In the genomic region with DNA sequence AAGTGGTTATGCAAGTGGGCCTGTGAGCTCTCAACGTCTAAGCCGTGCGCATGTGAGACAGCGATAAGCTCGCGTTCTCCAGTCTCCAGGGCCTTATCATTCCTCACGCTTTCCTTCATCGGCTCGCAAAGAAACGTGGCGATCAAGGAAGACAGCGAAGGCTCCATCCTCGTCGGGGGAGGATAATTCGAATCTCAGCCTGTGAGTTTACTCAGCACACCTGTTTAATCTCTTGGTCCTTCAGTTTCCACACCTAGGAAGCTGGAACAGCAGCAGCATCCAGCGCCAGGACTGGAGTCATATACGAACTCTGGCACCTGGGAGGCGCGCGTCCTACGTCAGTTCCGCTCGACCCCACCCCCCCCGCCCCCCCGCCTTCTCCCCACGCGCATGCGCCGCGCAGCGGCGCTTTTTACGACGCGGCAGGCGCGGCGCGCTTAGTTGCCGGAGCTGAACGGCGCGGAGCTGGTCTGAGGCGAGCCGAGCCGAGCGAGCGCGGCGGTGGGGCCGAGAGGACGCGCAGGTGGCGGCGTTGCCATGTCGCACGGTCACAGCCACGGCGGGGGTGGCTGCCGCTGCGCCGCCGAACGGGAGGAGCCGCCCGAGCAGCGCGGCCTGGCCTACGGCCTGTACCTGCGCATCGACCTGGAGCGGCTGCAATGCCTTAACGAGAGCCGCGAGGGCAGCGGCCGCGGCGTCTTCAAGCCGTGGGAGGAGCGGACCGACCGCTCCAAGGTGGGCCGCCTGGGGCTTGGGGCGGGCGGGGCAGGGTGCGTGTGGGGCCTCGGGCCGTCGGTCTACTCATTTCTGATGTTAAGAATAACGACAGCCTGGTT, we compare ENCODE assay signal across 8 cellular contexts. TPM values are rescaled to one million over a fixed set of nuclear protein-coding genes. Genes with fewer than 3 reads are reported as not detected.
DNase-seq lines count a peak whose midpoint lies in the region; ATAC-seq and TF ChIP-seq lines count a peak whose summit lies in the region.

A gene with protein sequence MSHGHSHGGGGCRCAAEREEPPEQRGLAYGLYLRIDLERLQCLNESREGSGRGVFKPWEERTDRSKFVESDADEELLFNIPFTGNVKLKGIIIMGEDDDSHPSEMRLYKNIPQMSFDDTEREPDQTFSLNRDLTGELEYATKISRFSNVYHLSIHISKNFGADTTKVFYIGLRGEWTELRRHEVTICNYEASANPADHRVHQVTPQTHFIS (plus strand): TSS at position 440 of the 836 bp plus-strand sequence. CDS start 98 bp downstream, at position 538.

- peak within 1 kb of the TSS; percentile 94 to 98 (median 96) for H3K27ac Mint-ChIP-seq in H9

- H2BK12ac ChIP-seq in H9 (ENCODE audit: insufficient read length, low read depth, low read length), result no peak within 1 kb of the TSS

- peaks cover 32% of the 10 kb centered on the region for H3K4me1 ChIP-seq in DOHH2 (ENCODE audit: control insufficient read depth, low read length)
- H3K4me1 ChIP-seq in H9 (ENCODE audit: insufficient read depth, low read length), result no peaks in the 10 kb centered on the region; the same call in 1 of the 2 replicates
- H3K4me1 ChIP-seq in SJCRH30, result peaks cover 19% of the 10 kb centered on the region
- peaks cover 14% of the 10 kb centered on the region for H3K4me1 ChIP-seq in foreskin keratinocyte
- H3K4me1 ChIP-seq in neuron (ENCODE audit: insufficient read depth, low read length), result peaks cover 17% of the 10 kb centered on the region

- no peak within 1 kb of the TSS for H2BK120ac ChIP-seq in H9 (ENCODE audit: low read depth, low read length, poor library complexity, severe bottlenecking)

- peaks cover 7 to 22% (median 22%) of the 10 kb centered on the region in 3 experiments for H3K36me3 Mint-ChIP-seq in H9 (ENCODE audit: insufficient read depth in 1 of 3, low read depth in 3 of 3)

- peak; percentile 78 for ATAC-seq in foreskin keratinocyte

- H3K27me3 Mint-ChIP-seq in H9 (ENCODE audit: low read depth), result no peaks in the 10 kb centered on the region

- H2AFZ ChIP-seq in H9 (ENCODE audit: low read length) (peak within 1 kb of the TSS; percentile 43), neuron (ENCODE audit: low read depth, low read length) (no peak within 1 kb of the TSS)

- no peaks in the 10 kb centered on the region for H3K9me3 Mint-ChIP-seq in H9

- H3K4me3 Mint-ChIP-seq in H9, result peak within 1 kb of the TSS; percentile 86 to 92

- no peak within 1 kb of the TSS for H4K8ac ChIP-seq in H9 (replicated peaks; ENCODE audit: insufficient read length, low read depth, low read length)

- peaks cover 12% of the 10 kb centered on the region for H3K79me1 ChIP-seq in H9 (ENCODE audit: insufficient read depth, low read depth, low read length, poor library complexity, severe bottlenecking)

- H3K4me2 ChIP-seq in DOHH2 (ENCODE audit: low read length) (peak within 1 kb of the TSS; percentile 78), H9 (ENCODE audit: insufficient read depth, insufficient read length, low read length) (peak within 1 kb of the TSS; percentile 95)

- H3K27me3 ChIP-seq in DOHH2 (ENCODE audit: control insufficient read depth, low read length) (no peaks in the 10 kb centered on the region), H9 (ENCODE audit: insufficient read depth, low read length) (no peaks in the 10 kb centered on the region), SJCRH30 (no peaks in the 10 kb centered on the region), foreskin keratinocyte (no peaks in the 10 kb centered on the region), neuron (ENCODE audit: insufficient read depth, low read length) (no peaks in the 10 kb centered on the region)

- H4K5ac ChIP-seq in H9 (ENCODE audit: insufficient read length, low read depth, low read length), result no peak within 1 kb of the TSS

- H3K79me2 ChIP-seq in DOHH2 (ENCODE audit: control insufficient read depth, low read length) (peaks cover 86% of the 10 kb centered on the region), H9 (ENCODE audit: insufficient read depth, low read length) (peaks cover 10% of the 10 kb centered on the region; the same call in 1 of the 2 replicates)

- peak within 1 kb of the TSS; percentile 79; the same call in 1 of the 2 replicates for H3K14ac ChIP-seq in H9 (ENCODE audit: insufficient read depth, low read length)

- no peak within 1 kb of the TSS for H3K4ac ChIP-seq in H9 (ENCODE audit: low read depth, low read length)

- no peak within 1 kb of the TSS for H2BK5ac ChIP-seq in H9 (ENCODE audit: insufficient read length, low read length)

- no peak within 1 kb of the TSS for H3K56ac ChIP-seq in H9 (ENCODE audit: insufficient read length, low read depth, low read length)

- H3K9me2 ChIP-seq in DOHH2 (replicated peaks; ENCODE audit: control insufficient read depth, low read length), result no peaks in the 10 kb centered on the region

- H3K23ac ChIP-seq in H9 (ENCODE audit: insufficient read length, low read depth, low read length), result no peak within 1 kb of the TSS

- H4K20me1 ChIP-seq in DOHH2 (ENCODE audit: control insufficient read depth, insufficient read depth, low read depth, low read length) (peaks cover 6% of the 10 kb centered on the region; the same call in 1 of the 2 replicates), H9 (ENCODE audit: control insufficient read depth, insufficient read depth, insufficient read length) (no peaks in the 10 kb centered on the region)

- no peak within 1 kb of the TSS for H2BK20ac ChIP-seq in H9 (ENCODE audit: low read depth, low read length, poor library complexity, severe bottlenecking)

- H3F3A ChIP-seq in DOHH2 (ENCODE audit: control insufficient read depth, insufficient read depth), result 0 out of 2 replicates have a peak, but pooled peaks cover 3% of the 10 kb centered on the region

- H3T11ph ChIP-seq in H9 (ENCODE audit: low read length), result no peak within 1 kb of the TSS

- TF ChIP-seq CTCF in DOHH2 (IDR thresholded peaks at IDR 0.05; ENCODE audit: low read depth, low read length, poor library complexity, severe bottlenecking) (no peak), H9 (conservative IDR thresholded peaks at IDR 0.05) (no peak), foreskin keratinocyte (conservative IDR thresholded peaks at IDR 0.05) (no peak)

- peak within 1 kb of the TSS; percentile 55 for H3K18ac ChIP-seq in H9 (ENCODE audit: insufficient read length, low read depth, low read length)

- peak within 1 kb of the TSS; percentile 37 for H3K27ac ChIP-seq in DOHH2 (ENCODE audit: low read depth, low read length)
- H3K27ac ChIP-seq in H9 (ENCODE audit: insufficient read length, low read depth, low read length), result peak within 1 kb of the TSS; percentile 24
- peak within 1 kb of the TSS; percentile 46 for H3K27ac ChIP-seq in SJCRH30
- H3K27ac ChIP-seq in foreskin keratinocyte, result peak within 1 kb of the TSS; percentile 94

- no peak within 1 kb of the TSS for H2BK15ac ChIP-seq in H9 (ENCODE audit: low read depth, low read length)

- H3K4me1 Mint-ChIP-seq in H9, result peaks cover 9 to 22% of the 10 kb centered on the region in 2 experiments

- H3K23me2 ChIP-seq in H9 (ENCODE audit: insufficient read length, low read depth, low read length, poor library complexity, severe bottlenecking), result peaks cover 6% of the 10 kb centered on the region

- H3K36me3 ChIP-seq in DOHH2 (ENCODE audit: control insufficient read depth, low read length) (peaks cover 38% of the 10 kb centered on the region), SJCRH30 (peaks cover 15% of the 10 kb centered on the region), neuron (ENCODE audit: insufficient read depth, low read length) (peaks cover 16% of the 10 kb centered on the region)

- H3K4me3 ChIP-seq in DOHH2 (ENCODE audit: low read length), result peak within 1 kb of the TSS; percentile 99
- H3K4me3 ChIP-seq in SJCRH30, result peak within 1 kb of the TSS; percentile 100
- peak within 1 kb of the TSS; percentile 71 for H3K4me3 ChIP-seq in neuron (ENCODE audit: low read length)

- no peak within 1 kb of the TSS for H4K91ac ChIP-seq in H9 (ENCODE audit: insufficient read length, low read depth, low read length)

- peak within 1 kb of the TSS; percentile 97 for H3K9ac ChIP-seq in H9 (ENCODE audit: extremely low read depth, insufficient read length, low read length)

- peak; percentile 84 for DNase-seq in H9
- peak; percentile 78 for DNase-seq in MV-4-11 (lab: John Stamatoyannopoulos, UW)
- DNase-seq in SJCRH30, result peak; percentile 76 to 89
- peak; percentile 67 for DNase-seq in activated gamma-delta T cell treated with Interleukin-2 at 50 U/mL for 16 hours
- peak; percentile 68 to 84 for DNase-seq in foreskin keratinocyte
- peak; percentile 67 for DNase-seq in stromal cell of bone marrow (ENCODE audit: low read depth)

- H2AK5ac ChIP-seq in H9 (ENCODE audit: insufficient read length, low read length), result no peak within 1 kb of the TSS

- WGBS in H9 (ENCODE audit: extremely low coverage, insufficient read length, low lambda C conversion rate), result no CpG with 5 or more reads among the region's 91 CpGs

- no peaks in the 10 kb centered on the region for H3K9me3 ChIP-seq in DOHH2 (ENCODE audit: control insufficient read depth, insufficient read depth, low read length)
- no peaks in the 10 kb centered on the region for H3K9me3 ChIP-seq in H9 (ENCODE audit: control insufficient read depth, low read depth, low read length)
- H3K9me3 ChIP-seq in SJCRH30 (replicated peaks), result no peaks in the 10 kb centered on the region
- no peaks in the 10 kb centered on the region for H3K9me3 ChIP-seq in neuron (ENCODE audit: low read length)

RNA-seq across cellular contexts. Expression of the gene that starts here (rescaled TPM):
- 91.2 and 92.0 TPM in 2 replicates for total RNA-seq in H9 (2021)
- total RNA-seq in SJCRH30 (2014; rRNA removed; shearing (Covaris generic)), result 50.2 and 53.1 TPM in 2 replicates
- 45.3 and 47.0 TPM in 2 replicates for total RNA-seq in foreskin keratinocyte
- polyA plus RNA-seq in foreskin keratinocyte, result 42.5 and 44.0 TPM in 2 replicates

Comparison
In these comparisons a context has a peak if more than half of its experiments do, and no peak if none do; other contexts are left out.
1. Peak in every context shown above with its lines: DNase-seq, ATAC-seq, H3K4me3 ChIP-seq and H3K27ac ChIP-seq.
2. H3K27ac ChIP-seq: peak in every context shown above with its lines; median percentile 94 in foreskin keratinocyte; 46 in SJCRH30; 37 in DOHH2; 24 in H9.